14 cellular contexts compared by ENCODE assay signal in the genomic region with DNA sequence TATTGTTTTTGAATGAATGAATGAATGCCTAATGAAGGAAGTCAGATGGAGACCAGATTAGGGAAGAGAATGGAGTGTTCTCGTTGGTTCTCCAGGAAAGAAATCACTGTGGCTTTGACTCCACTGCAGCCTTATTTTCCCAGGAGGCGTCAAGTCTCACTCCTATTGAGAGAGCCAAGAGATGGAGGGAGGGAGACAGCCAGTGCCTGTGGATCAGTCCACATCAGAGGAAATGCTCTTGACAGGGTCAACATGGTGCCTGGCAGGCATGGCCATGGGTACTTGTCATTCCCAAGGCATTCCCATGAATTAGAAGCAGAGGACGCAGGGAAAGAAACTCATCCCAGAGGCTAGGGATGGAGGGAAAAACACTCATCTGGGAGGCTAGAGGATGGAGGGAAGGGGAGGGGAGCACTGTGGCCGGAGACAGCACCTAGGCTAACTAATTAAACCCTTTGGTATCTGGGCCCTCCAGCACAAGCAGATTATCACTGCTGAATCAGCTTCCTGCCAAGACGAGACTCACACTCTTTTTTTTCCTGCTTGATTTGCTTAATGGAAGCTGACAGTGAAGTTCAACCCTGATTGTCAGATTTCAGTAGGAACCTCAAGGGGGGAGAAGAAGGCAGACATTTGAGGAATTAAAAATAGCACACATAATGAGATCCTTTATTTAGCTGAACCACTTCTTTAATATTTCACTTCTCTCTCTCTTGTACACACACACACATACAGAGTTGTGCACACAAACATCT.
"Had no signal": no experiment of that assay in that cellular context is flagged by ENCODE, and none has a peak within 500 bp of the region (broad histone marks: within the 10 kb centered on the region; RNA-seq: fewer than 3 reads in every experiment).

No MANE protein-coding gene starts in this region.

- H3K36me3 ChIP-seq: breast epithelium, gastroesophageal sphincter, left lung, prostate gland had no signal

- H3K9me3 ChIP-seq: breast epithelium, gastroesophageal sphincter, prostate gland had no signal

- DNase-seq: activated CD4-positive, alpha-beta T cell treated with anti-CD3 and anti-CD28 coated beads, Interleukin-2, amount 50 U/mL, for 1 hour; activated naive CD4-positive, alpha-beta T cell; activated naive CD8-positive, alpha-beta T cell treated with anti-CD3 and anti-CD28 coated beads, Interleukin-2, amount 10 ng/mL, durations not matched to agents 7 days and 5 days; dermis blood vessel endothelial cell; effector memory CD8-positive, alpha-beta T cell; left lung; mammary epithelial cell; natural killer cell; nucleus accumbens had no signal

- H3K4me1 ChIP-seq: breast epithelium, gastroesophageal sphincter, left lung, prostate gland had no signal

- H3K27ac ChIP-seq: breast epithelium, gastroesophageal sphincter, left lung, prostate gland had no signal

- H3K4me3 ChIP-seq: breast epithelium, gastroesophageal sphincter, left lung, prostate gland had no signal

- H3K27me3 ChIP-seq: breast epithelium, gastroesophageal sphincter, left lung had no signal

- ATAC-seq: activated CD4-positive, CD25-positive, alpha-beta regulatory T cell treated with anti-CD3 and anti-CD28 coated beads, Interleukin-2, amount 50 U/mL, for 24 hours; effector memory CD8-positive, alpha-beta T cell; gastroesophageal sphincter; left lung; natural killer cell; sciatic nerve had no signal
